ENCODE assay signal across 8 cellular contexts in genomic region chr5:146877178-146877681, GRCh38. TPM values are rescaled to one million over a fixed set of nuclear protein-coding genes. Genes with fewer than 3 reads are reported as not detected.
DNase-seq lines count a peak whose midpoint lies in the region; ATAC-seq lines count a peak whose summit lies in the region.

No MANE protein-coding gene starts in this region.

- H3K9me3 Mint-ChIP-seq in activated CD4-positive, alpha-beta memory T cell treated with anti-CD3 and anti-CD28 coated beads, Interleukin-2, amount 10 ng/mL, durations not matched to agents 7 days and 5 days, result no peaks in the 10 kb centered on the region

- H3K36me3 Mint-ChIP-seq in activated CD4-positive, alpha-beta memory T cell treated with anti-CD3 and anti-CD28 coated beads, Interleukin-2, amount 10 ng/mL, durations not matched to agents 7 days and 5 days (ENCODE audit: low read depth), result no peaks in the 10 kb centered on the region

- CTCF ChIA-PET in activated CD4-positive, alpha-beta memory T cell treated with anti-CD3 and anti-CD28 coated beads, Interleukin-2, amount 10 ng/mL, durations not matched to agents 7 days and 5 days (lab: Charles Lee), result no interaction called here

- ATAC-seq in HG03457 (IDR thresholded peaks at IDR 0.05; ENCODE audit: unreplicated experiment) (no peak), HG03378 (IDR thresholded peaks at IDR 0.05; ENCODE audit: unreplicated experiment) (no peak)

- H3K36me3 ChIP-seq in skeletal muscle satellite cell (ENCODE audit: insufficient read depth, low read length), result no peaks in the 10 kb centered on the region

- H3K27ac Mint-ChIP-seq in activated CD4-positive, alpha-beta memory T cell treated with anti-CD3 and anti-CD28 coated beads, Interleukin-2, amount 10 ng/mL, durations not matched to agents 7 days and 5 days, result no peak overlapping the region

- peaks cover 29% of the 10 kb centered on the region for H3K27me3 Mint-ChIP-seq in activated CD4-positive, alpha-beta memory T cell treated with anti-CD3 and anti-CD28 coated beads, Interleukin-2, amount 10 ng/mL, durations not matched to agents 7 days and 5 days

- H3K4me1 Mint-ChIP-seq in activated CD4-positive, alpha-beta memory T cell treated with anti-CD3 and anti-CD28 coated beads, Interleukin-2, amount 10 ng/mL, durations not matched to agents 7 days and 5 days, result peaks cover 19% of the 10 kb centered on the region

- peaks cover 16% of the 10 kb centered on the region for H3K27me3 ChIP-seq in skeletal muscle satellite cell (ENCODE audit: control insufficient read depth, insufficient read depth, low read length)

- H3K4me3 Mint-ChIP-seq in activated CD4-positive, alpha-beta memory T cell treated with anti-CD3 and anti-CD28 coated beads, Interleukin-2, amount 10 ng/mL, durations not matched to agents 7 days and 5 days, result peak overlapping the region; percentile 81

- peak overlapping the region; percentile 91 for H3K4me3 ChIP-seq in skeletal muscle satellite cell (ENCODE audit: low read length)

- no peaks in the 10 kb centered on the region for H3K9me3 ChIP-seq in skeletal muscle satellite cell (replicated peaks; ENCODE audit: low read length)

- peak overlapping the region; percentile 92 for H3K4me2 ChIP-seq in skeletal muscle satellite cell (ENCODE audit: low read length)

- POLR2A ChIA-PET in activated CD4-positive, alpha-beta memory T cell treated with anti-CD3 and anti-CD28 coated beads, Interleukin-2, amount 10 ng/mL, durations not matched to agents 7 days and 5 days (lab: Charles Lee), result interaction anchor here (0.7 kb wide), 1 partner anchor 18 kb away, joined by 3 read pairs; no protein-coding TSS in a partner anchor

- H3K9ac ChIP-seq in skeletal muscle satellite cell (ENCODE audit: low read depth, low read length), result peak overlapping the region; percentile 18

- DNase-seq in NCI-H2029 treated with DMSO at 0.1 percent for 48 hours (lab: John Stamatoyannopoulos, UW) (peak; percentile 14), NCI-H2029 (lab: John Stamatoyannopoulos, UW) (no peak), hypothalamus (lab: John Stamatoyannopoulos, UW) (peak in 31 of 51 donors; percentile 3 to 56 (median 25)), GM19240 (ENCODE audit: insufficient read length, low spot score) (no peak)
- peak; percentile 19 for DNase-seq in activated CD4-positive, alpha-beta memory T cell treated with anti-CD3 and anti-CD28 coated beads, Interleukin-2, amount 10 ng/mL, durations not matched to agents 7 days and 5 days

- peaks cover 15% of the 10 kb centered on the region for H3K4me1 ChIP-seq in skeletal muscle satellite cell (ENCODE audit: control insufficient read depth, insufficient read depth, low read length)

RNA-seq across cellular contexts. Expression of gene PPP2R2B, which starts 1.3 kb away (rescaled TPM):
- 1 to 10 TPM; 2.7 to 3.1 TPM for total RNA-seq in activated CD4-positive, alpha-beta memory T cell treated with anti-CD3 and anti-CD28 coated beads, Interleukin-2, amount 10 ng/mL, durations not matched to agents 7 days and 5 days
- not detected in 2 replicates for total RNA-seq in skeletal muscle satellite cell (2012; rRNA removed)

Comparison
In these comparisons a context has a peak if more than half of its experiments do, and no peak if none do; other contexts are left out.
1. DNase-seq: peak in NCI-H2029 treated with DMSO at 0.1 percent for 48 hours (single experiment), activated CD4-positive, alpha-beta memory T cell treated with anti-CD3 and anti-CD28 coated beads, Interleukin-2, amount 10 ng/mL, durations not matched to agents 7 days and 5 days (single experiment) and hypothalamus (31 of 51); none in NCI-H2029 (single experiment) and GM19240 (single experiment).